ENCODE assay signal across 19 cellular contexts in genomic region chr14:94738786-94739185, GRCh38. TPM values are rescaled to one million over a fixed set of nuclear protein-coding genes. Genes with fewer than 3 reads are reported as not detected.
"Had no signal": no experiment of that assay in that cellular context is flagged by ENCODE, and none has a peak within 500 bp of the region (broad histone marks: within the 10 kb centered on the region; RNA-seq: fewer than 3 reads in every experiment).

No MANE protein-coding gene starts in this region.

- H3K9me3 ChIP-seq: breast epithelium, right lobe of liver, testis, upper lobe of right lung had no signal

- H3K27ac ChIP-seq: breast epithelium, epithelial cell of prostate, right lobe of liver, testis, upper lobe of right lung, VCaP had no signal

- H3K9me3 Mint-ChIP-seq: activated T-helper 17 cell treated with anti-CD3 and anti-CD28 coated beads, Interleukin-2, amount 50 U/mL, for 72 hours; neural crest cell; stimulated activated naive CD8-positive, alpha-beta T cell treated with anti-CD3 and anti-CD28 coated beads, Interleukin-15, amount 100 ng/mL, for 72 hours had no signal

- H3K4me3 Mint-ChIP-seq: activated T-helper 17 cell treated with anti-CD3 and anti-CD28 coated beads, Interleukin-2, amount 50 U/mL, for 72 hours; neural crest cell; stimulated activated naive CD8-positive, alpha-beta T cell treated with anti-CD3 and anti-CD28 coated beads, Interleukin-15, amount 100 ng/mL, for 72 hours had no signal

- DNase-seq: activated CD4-positive, alpha-beta T cell treated with anti-CD3 and anti-CD28 coated beads for 1 hour; activated CD4-positive, alpha-beta T cell treated with anti-CD3 and anti-CD28 coated beads, Interleukin-2, amount 50 U/mL, for 4 hours; activated naive CD4-positive, alpha-beta T cell treated with Interleukin-2 at 50 U/mL for 16 hours; aorta; cerebellar nuclear complex; dermis blood vessel endothelial cell; hypothalamus; right lobe of liver; stimulated activated naive CD8-positive, alpha-beta T cell treated with anti-CD3 and anti-CD28 coated beads, Interleukin-15, amount 100 ng/mL, for 72 hours; testis; upper lobe of right lung had no signal

- H3K36me3 ChIP-seq: breast epithelium, right lobe of liver, upper lobe of right lung had no signal

- H3K27ac Mint-ChIP-seq: activated T-helper 17 cell treated with anti-CD3 and anti-CD28 coated beads, Interleukin-2, amount 50 U/mL, for 72 hours had no signal

- H3K4me3 ChIP-seq: breast epithelium, right lobe of liver, testis, upper lobe of right lung had no signal

- H3K4me1 ChIP-seq: breast epithelium, right lobe of liver, testis, upper lobe of right lung had no signal

- H3K27me3 ChIP-seq: breast epithelium, right lobe of liver, testis, upper lobe of right lung had no signal

- ATAC-seq: activated T-helper 17 cell treated with anti-CD3 and anti-CD28 coated beads, Interleukin-2, amount 50 U/mL, for 72 hours; right lobe of liver; stimulated activated naive CD8-positive, alpha-beta T cell treated with anti-CD3 and anti-CD28 coated beads, Interleukin-15, amount 100 ng/mL, for 72 hours; upper lobe of right lung had no signal

- H3K4me1 Mint-ChIP-seq: activated T-helper 17 cell treated with anti-CD3 and anti-CD28 coated beads, Interleukin-2, amount 50 U/mL, for 72 hours; neural crest cell; stimulated activated naive CD8-positive, alpha-beta T cell treated with anti-CD3 and anti-CD28 coated beads, Interleukin-15, amount 100 ng/mL, for 72 hours had no signal

RNA-seq across cellular contexts. Expression of gene GSC, which starts 31.1 kb away (rescaled TPM):
- total RNA-seq: activated T-helper 17 cell treated with anti-CD3 and anti-CD28 coated beads, Interleukin-2, amount 50 U/mL, for 72 hours; dermis blood vessel endothelial cell; neural crest cell; osteocyte; pulmonary artery endothelial cell; right lobe of liver; T-helper 1 cell treated with Interleukin-12 subunit alpha and Interleukin-12 subunit beta and Interleukin-4 antibody, amounts not matched to agents 30 ng/mL and 1 ng/mL, for 36 hours; upper lobe of right lung had no signal
- polyA plus RNA-seq: aorta had no signal
